Comparison of ENCODE assay signal across 17 cellular contexts in the genomic region with DNA sequence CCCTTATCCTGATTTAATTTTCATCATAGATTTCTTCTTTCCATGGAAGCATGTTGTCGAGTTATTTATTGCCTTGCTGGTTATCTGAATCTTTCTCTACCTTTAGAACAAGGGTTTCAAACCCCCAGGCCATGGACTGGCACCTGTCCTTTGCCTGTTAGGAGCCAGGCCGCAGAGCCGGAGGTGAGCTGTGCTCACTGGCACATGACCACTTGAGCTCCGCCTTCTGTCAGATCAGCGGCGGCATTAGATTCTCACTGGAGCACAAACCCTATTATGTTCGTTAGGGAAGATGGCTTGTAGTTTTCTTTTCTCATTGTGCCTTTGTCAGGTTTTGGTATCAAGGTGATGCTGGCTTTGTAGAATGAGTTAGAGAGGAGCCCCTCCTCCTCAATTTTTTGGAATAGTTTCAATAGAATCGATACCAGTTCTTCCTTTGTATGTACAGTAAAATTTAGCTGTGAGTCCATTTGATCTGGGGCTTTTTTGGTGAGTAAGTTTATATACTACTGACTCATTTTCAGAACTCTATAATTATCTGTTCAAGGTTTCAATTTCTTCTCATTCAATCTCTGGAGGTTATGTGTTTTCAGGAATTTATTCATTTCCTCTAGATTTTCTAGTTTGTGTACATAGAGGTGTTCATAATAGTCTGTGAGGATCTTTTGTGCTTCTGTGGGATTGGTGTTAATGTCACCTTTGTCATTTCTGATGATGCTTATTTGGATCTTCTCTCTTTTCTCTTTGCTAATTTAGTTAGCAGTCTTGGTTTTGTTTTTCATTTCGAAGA.
A peak's percentile ranks its signal among the peaks of the same experiment; 100 is the strongest.
DNase-seq lines count a peak whose midpoint lies in the region; ATAC-seq and TF ChIP-seq lines count a peak whose summit lies in the region.
"Had no signal": no experiment of that assay in that cellular context is flagged by ENCODE, and none has a peak within 500 bp of the region (broad histone marks: within the 10 kb centered on the region; RNA-seq: fewer than 3 reads in every experiment).

No MANE protein-coding gene starts in this region.

- intact Hi-C loops in stomach (cut with DNase I; ENCODE audit: low total_unique reads): no loop called here

- no peak overlapping the region for H2BK5ac ChIP-seq in trophoblast cell (ENCODE audit: low read depth, low read length, poor library complexity)

- peak; percentile 88 for ATAC-seq in GM18520 (IDR thresholded peaks at IDR 0.05; ENCODE audit: unreplicated experiment)
- ATAC-seq in GM19468 (IDR thresholded peaks at IDR 0.05; ENCODE audit: extremely low read depth, unreplicated experiment): peak; percentile 65
- ATAC-seq in HG02870 (IDR thresholded peaks at IDR 0.05; ENCODE audit: unreplicated experiment): peak; percentile 83
- ATAC-seq in HG03575 (IDR thresholded peaks at IDR 0.05; ENCODE audit: extremely low read depth, insufficient number of reproducible peaks, low FRiP score, unreplicated experiment): peak; percentile 92
- ATAC-seq: gastrocnemius medialis had no signal

- H3K4me1 ChIP-seq in trophoblast cell (ENCODE audit: control insufficient read depth in 1 of 2, insufficient read depth in 2 of 2, low read length in 2 of 2) (no peaks in the 10 kb centered on the region), stomach (no peaks in the 10 kb centered on the region)
- H3K4me1 ChIP-seq: gastrocnemius medialis, right atrium auricular region, SJCRH30 had no signal

- TF ChIP-seq POLR2A in stomach (IDR thresholded peaks at IDR 0.05): no peak

- no peaks in the 10 kb centered on the region for H3K79me1 ChIP-seq in trophoblast cell (ENCODE audit: low read length)

- H2AFZ ChIP-seq in trophoblast cell (ENCODE audit: insufficient read depth, low read length, poor library complexity): no peak overlapping the region

- no peak overlapping the region for H3K9ac ChIP-seq in trophoblast cell (ENCODE audit: low read length)

- H3K27ac ChIP-seq in trophoblast cell (ENCODE audit: low read depth, low read length) (no peak overlapping the region), stomach (no peak overlapping the region)
- H3K27ac ChIP-seq: gastrocnemius medialis, right atrium auricular region, SJCRH30, VCaP had no signal

- no peaks in the 10 kb centered on the region for H3K79me2 ChIP-seq in trophoblast cell (ENCODE audit: control insufficient read depth, insufficient read depth, low read length, poor library complexity)

- no peak overlapping the region for H3K23ac ChIP-seq in trophoblast cell (ENCODE audit: low read length)

- no peak overlapping the region for H4K8ac ChIP-seq in trophoblast cell (ENCODE audit: low read depth, low read length)

- H3K18ac ChIP-seq in trophoblast cell (ENCODE audit: low read length): no peak overlapping the region

- no peak overlapping the region for H4K12ac ChIP-seq in trophoblast cell (ENCODE audit: low read depth, low read length)

- TF ChIP-seq CTCF in stomach (IDR thresholded peaks at IDR 0.05): no peak

- TF ChIP-seq EP300 in stomach (IDR thresholded peaks at IDR 0.05): no peak

- no peak overlapping the region for H3K14ac ChIP-seq in trophoblast cell (ENCODE audit: low read length)

- no peaks in the 10 kb centered on the region for H3K9me3 ChIP-seq in trophoblast cell (ENCODE audit: insufficient read depth, low read depth, low read length)
- H3K9me3 ChIP-seq in stomach: no peaks in the 10 kb centered on the region
- H3K9me3 ChIP-seq: gastrocnemius medialis, right atrium auricular region, SJCRH30 had no signal

- H3K4ac ChIP-seq in trophoblast cell (ENCODE audit: low read depth, low read length): no peak overlapping the region

- H2AK5ac ChIP-seq in trophoblast cell (ENCODE audit: low read length): no peak overlapping the region

- no peak overlapping the region for H2BK12ac ChIP-seq in trophoblast cell (ENCODE audit: low read length)

- H4K91ac ChIP-seq in trophoblast cell (ENCODE audit: low read depth, low read length): no peak overlapping the region

- H3K27me3 ChIP-seq in trophoblast cell (ENCODE audit: insufficient read depth, low read length) (no peaks in the 10 kb centered on the region), stomach (no peaks in the 10 kb centered on the region)
- H3K27me3 ChIP-seq: gastrocnemius medialis, right atrium auricular region, SJCRH30 had no signal

- no peak overlapping the region for H2BK120ac ChIP-seq in trophoblast cell (ENCODE audit: insufficient read depth, low read length, poor library complexity)

- no peaks in the 10 kb centered on the region for H3K36me3 ChIP-seq in trophoblast cell (ENCODE audit: control insufficient read depth in 1 of 2, insufficient read depth in 2 of 2, low read length in 2 of 2)
- no peaks in the 10 kb centered on the region for H3K36me3 ChIP-seq in stomach
- H3K36me3 ChIP-seq: gastrocnemius medialis, right atrium auricular region, SJCRH30 had no signal

- H3K4me2 ChIP-seq in trophoblast cell (ENCODE audit: low read length): no peak overlapping the region

- DNase-seq in 8988T (no peak), trophoblast cell (no peak), stomach (no peak), EL (no peak)
- DNase-seq: CD4-positive, alpha-beta memory T cell; effector memory CD4-positive, alpha-beta T cell; gastrocnemius medialis; naive B cell; NCI-H1092; SJCRH30; stimulated activated CD4-positive, alpha-beta T cell treated with anti-CD3 and anti-CD28 coated beads, Interleukin-4, amount 100 ng/mL, for 4 hours had no signal

- WGBS in trophoblast cell (ENCODE audit: extremely low coverage, insufficient coverage, insufficient read length): no CpG with 5 or more reads among the region's 9 CpGs
- 87 to 93% (median 92%) methylated on average over 9 of the region's 9 CpGs for WGBS in stomach, 5 donors

- no peak overlapping the region for H3K4me3 ChIP-seq in trophoblast cell (ENCODE audit: low read depth, low read length)
- H3K4me3 ChIP-seq in stomach: no peak overlapping the region
- H3K4me3 ChIP-seq: gastrocnemius medialis, right atrium auricular region, SJCRH30 had no signal
